16 cellular contexts compared by ENCODE assay signal in the genomic region with DNA sequence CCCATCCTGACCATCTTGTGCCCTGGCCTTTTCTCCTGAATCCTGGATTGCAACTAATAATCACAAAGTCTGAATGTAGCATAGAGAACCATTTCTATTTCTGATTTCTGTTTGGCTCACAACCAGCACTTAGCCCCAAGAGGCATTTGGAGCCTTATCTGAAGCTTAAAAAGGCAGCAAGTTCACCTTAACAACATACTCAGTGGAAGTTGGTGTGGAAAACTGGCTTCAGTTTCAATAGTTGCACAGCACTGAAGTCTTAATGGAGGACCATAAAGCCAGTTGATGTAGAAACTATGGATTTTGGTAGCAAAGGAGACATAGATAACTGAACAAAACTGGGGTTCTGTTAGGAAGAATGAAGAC.
"Had no signal": no experiment of that assay in that cellular context is flagged by ENCODE, and none has a peak within 500 bp of the region (broad histone marks: within the 10 kb centered on the region; RNA-seq: fewer than 3 reads in every experiment).

No MANE protein-coding gene starts in this region.

- H3K9me3 ChIP-seq: esophagus squamous epithelium, pancreas, thoracic aorta had no signal

- DNase-seq: activated CD4-positive, alpha-beta T cell treated with anti-CD3 and anti-CD28 coated beads for 1 hour; activated CD4-positive, alpha-beta T cell treated with anti-CD3 and anti-CD28 coated beads, Interleukin-2, amount 50 U/mL, for 48 hours; activated CD8-positive, alpha-beta memory T cell treated with anti-CD3 and anti-CD28 coated beads, Interleukin-2, amount 10 ng/mL, durations not matched to agents 7 days and 5 days; activated effector memory CD4-positive, alpha-beta T cell treated with Interleukin-2 at 50 U/mL for 16 hours; activated T-cell treated with anti-CD3 and anti-CD28 coated beads, Interleukin-2, amount 50 U/mL, for 24 hours; amygdala; dorsolateral prefrontal cortex; esophagus squamous epithelium; heart left ventricle; islet precursor cell; left ventricle myocardium inferior; stomach had no signal

- H3K36me3 Mint-ChIP-seq: activated CD8-positive, alpha-beta memory T cell treated with anti-CD3 and anti-CD28 coated beads, Interleukin-2, amount 10 ng/mL, durations not matched to agents 7 days and 5 days; activated naive CD8-positive, alpha-beta T cell had no signal

- H3K27me3 ChIP-seq: esophagus squamous epithelium, pancreas, stomach had no signal

- H3K36me3 ChIP-seq: esophagus squamous epithelium, heart left ventricle, left ventricle myocardium inferior, pancreas, stomach, thoracic aorta had no signal

- H3K4me3 ChIP-seq: dorsolateral prefrontal cortex, esophagus squamous epithelium, heart left ventricle, left ventricle myocardium inferior, pancreas, skin epidermis, stomach, thoracic aorta had no signal

- H3K4me1 ChIP-seq: heart left ventricle, left ventricle myocardium inferior, pancreas, stomach had no signal

- H3K27ac Mint-ChIP-seq: activated CD8-positive, alpha-beta memory T cell treated with anti-CD3 and anti-CD28 coated beads, Interleukin-2, amount 10 ng/mL, durations not matched to agents 7 days and 5 days; activated naive CD8-positive, alpha-beta T cell; activated T-cell treated with anti-CD3 and anti-CD28 coated beads, Interleukin-2, amount 50 U/mL, for 24 hours had no signal

- ATAC-seq: activated CD8-positive, alpha-beta memory T cell treated with anti-CD3 and anti-CD28 coated beads, Interleukin-2, amount 10 ng/mL, durations not matched to agents 7 days and 5 days; heart left ventricle had no signal

- H3K27ac ChIP-seq: dorsolateral prefrontal cortex, esophagus squamous epithelium, heart left ventricle, left ventricle myocardium inferior, pancreas, skin epidermis, stomach, thoracic aorta had no signal
